In genomic region chr6:106973841-106974336, GRCh38 we compare ENCODE assay signal across 8 cellular contexts. TPM values are rescaled to one million over a fixed set of nuclear protein-coding genes. Genes with fewer than 3 reads are reported as not detected.
DNase-seq lines count a peak whose midpoint lies in the region; ATAC-seq, FAIRE-seq and TF ChIP-seq lines count a peak whose summit lies in the region.

No MANE protein-coding gene starts in this region.

- ATAC-seq in IMR-90 (ENCODE audit: low read depth), result no peak
- ATAC-seq in left lobe of liver, result peak; percentile 40
- no peak for ATAC-seq in thoracic aorta (ENCODE audit: insufficient number of reproducible peaks, low FRiP score, low read depth)

- no peak overlapping the region for H3K9ac ChIP-seq in IMR-90 (ENCODE audit: low read depth, low read length)

- H2BK15ac ChIP-seq in IMR-90 (ENCODE audit: low read depth, low read length), result no peak overlapping the region

- H2AFZ ChIP-seq in IMR-90 (replicated peaks; ENCODE audit: low read length, poor library complexity), result peak overlapping the region; percentile 62

- H3K4ac ChIP-seq in IMR-90 (ENCODE audit: low read depth, low read length), result no peak overlapping the region

- WGBS in IMR-90 (ENCODE audit: extremely low coverage in 2 of 2, insufficient read length in 1 of 2), 2 experiments, result 3% methylated on average over 16 of the region's 31 CpGs; no CpG with 5 or more reads in 1 of the 2 experiments

- H3K4me3 ChIP-seq in IMR-90 (ENCODE audit: insufficient read depth, low read depth, low read length) (no peak overlapping the region), thoracic aorta (peak overlapping the region; percentile 56)

- no peaks in the 10 kb centered on the region for H3K4me1 Mint-ChIP-seq in activated T-helper 1 cell treated with anti-CD3 and anti-CD28 coated beads, Interleukin-12 subunit alpha, Interleukin-12 subunit beta, Interleukin-2, Interleukin-4 antibody, amounts not matched to agents 30 ng/mL and 10 ng/mL and 1 ng/mL, durations not matched to agents 14 hours and 24 hours and 36 hours (ENCODE audit: low read depth)

- no peak overlapping the region for H4K91ac ChIP-seq in IMR-90 (ENCODE audit: insufficient read depth, low read depth, low read length)

- in situ Hi-C loops in IMR-90 (cut with MboI; ENCODE audit: low sequenced_read_pairs), result no loop called here

- H3K9me3 Mint-ChIP-seq in activated T-helper 1 cell treated with anti-CD3 and anti-CD28 coated beads, Interleukin-12 subunit alpha, Interleukin-12 subunit beta, Interleukin-2, Interleukin-4 antibody, amounts not matched to agents 30 ng/mL and 10 ng/mL and 1 ng/mL, durations not matched to agents 14 hours and 24 hours and 36 hours, result no peaks in the 10 kb centered on the region

- H3K27ac Mint-ChIP-seq in activated T-helper 1 cell treated with anti-CD3 and anti-CD28 coated beads, Interleukin-12 subunit alpha, Interleukin-12 subunit beta, Interleukin-2, Interleukin-4 antibody, amounts not matched to agents 30 ng/mL and 10 ng/mL and 1 ng/mL, durations not matched to agents 14 hours and 24 hours and 36 hours, result no peak overlapping the region

- no peak for TF ChIP-seq RAD21 in IMR-90 (IDR thresholded peaks at IDR 0.05; ENCODE audit: low read length)

- H3K9me3 ChIP-seq in IMR-90 (ENCODE audit: control insufficient read depth, insufficient read depth, low read length), result no peaks in the 10 kb centered on the region; the same call in 1 of the 2 replicates
- no peaks in the 10 kb centered on the region for H3K9me3 ChIP-seq in thoracic aorta

- H2BK120ac ChIP-seq in IMR-90 (ENCODE audit: low read depth, low read length), result no peak overlapping the region

- FAIRE-seq in urothelium cell line (lab: Jason Lieb, UNC), result no peak

- POLR2A ChIA-PET in IMR-90 (lab: Charles Lee; ENCODE audit: unreplicated experiment), result no interaction called here

- H3K79me1 ChIP-seq in IMR-90 (ENCODE audit: low read depth in 1 of 2, low read length in 2 of 2), result no peaks in the 10 kb centered on the region

- no peaks in the 10 kb centered on the region for H3K4me1 ChIP-seq in IMR-90 (ENCODE audit: control insufficient read depth, insufficient read depth, low read length)
- peaks cover 11 to 24% of the 10 kb centered on the region in 2 donors for H3K4me1 ChIP-seq in thoracic aorta (ENCODE audit: control insufficient read depth in 1 of 2, low read depth in 2 of 2)

- no peak overlapping the region for H2BK5ac ChIP-seq in IMR-90 (ENCODE audit: low read depth, low read length, poor library complexity, severe bottlenecking)

- intact Hi-C loops in IMR-90 (cut with micrococcal nuclease), result no loop called here
- intact Hi-C loops in activated T-helper 1 cell treated with anti-CD3 and anti-CD28 coated beads, Interleukin-12 subunit alpha, Interleukin-12 subunit beta, Interleukin-2, Interleukin-4 antibody, amounts not matched to agents 30 ng/mL and 10 ng/mL and 1 ng/mL, durations not matched to agents 14 hours and 24 hours and 36 hours (cut with micrococcal nuclease), result no loop called here

- peak; percentile 55 for DNase-seq in COLO668 (lab: John Stamatoyannopoulos, UW; ENCODE audit: unreplicated experiment)
- DNase-seq in IMR-90, result no peak
- DNase-seq in activated T-helper 1 cell treated with anti-CD3 and anti-CD28 coated beads, Interleukin-12 subunit alpha, Interleukin-12 subunit beta, Interleukin-2, Interleukin-4 antibody, amounts not matched to agents 30 ng/mL and 10 ng/mL and 1 ng/mL, durations not matched to agents 14 hours and 24 hours and 36 hours (ENCODE audit: low spot score), result no peak
- DNase-seq in left lobe of liver (ENCODE audit: low spot score), result peak; percentile 47
- no peak for DNase-seq in thoracic aorta (ENCODE audit: low spot score)
- DNase-seq in urothelium cell line (ENCODE audit: low spot score), result no peak
- no peak for DNase-seq in activated gamma-delta T cell treated with Interleukin-2 at 50 U/mL for 16 hours
- DNase-seq in NCI-H510A (lab: John Stamatoyannopoulos, UW), result no peak

- H3K27me3 Mint-ChIP-seq in activated T-helper 1 cell treated with anti-CD3 and anti-CD28 coated beads, Interleukin-12 subunit alpha, Interleukin-12 subunit beta, Interleukin-2, Interleukin-4 antibody, amounts not matched to agents 30 ng/mL and 10 ng/mL and 1 ng/mL, durations not matched to agents 14 hours and 24 hours and 36 hours (ENCODE audit: insufficient read depth), result peaks cover 57% of the 10 kb centered on the region

- H2AK5ac ChIP-seq in IMR-90 (ENCODE audit: low read depth, low read length), result no peak overlapping the region

- TF ChIP-seq POLR2A in IMR-90 (IDR thresholded peaks at IDR 0.05; ENCODE audit: low read depth, low read length), result no peak

- no peaks in the 10 kb centered on the region for H3K36me3 ChIP-seq in IMR-90 (ENCODE audit: control insufficient read depth, insufficient read depth, low read length)
- H3K36me3 ChIP-seq in thoracic aorta, result no peaks in the 10 kb centered on the region

- H2AK9ac ChIP-seq in IMR-90 (replicated peaks; ENCODE audit: low read depth, low read length, poor library complexity), result no peak overlapping the region

- H3K27ac ChIP-seq in IMR-90 (ENCODE audit: insufficient read depth, low read length) (no peak overlapping the region), thoracic aorta (no peak overlapping the region)

- no peak overlapping the region; the same call in 1 of the 2 replicates for H3K4me2 ChIP-seq in IMR-90 (ENCODE audit: low read depth, low read length)

- H4K8ac ChIP-seq in IMR-90 (ENCODE audit: low read depth in 2 of 2, low read length in 2 of 2), result no peak overlapping the region

- peaks cover 54% of the 10 kb centered on the region for H3K27me3 ChIP-seq in IMR-90 (ENCODE audit: control insufficient read depth, insufficient read depth, low read length)
- peaks cover 4% of the 10 kb centered on the region for H3K27me3 ChIP-seq in thoracic aorta (replicated peaks; ENCODE audit: insufficient read depth)

- H3K4me3 Mint-ChIP-seq in activated T-helper 1 cell treated with anti-CD3 and anti-CD28 coated beads, Interleukin-12 subunit alpha, Interleukin-12 subunit beta, Interleukin-2, Interleukin-4 antibody, amounts not matched to agents 30 ng/mL and 10 ng/mL and 1 ng/mL, durations not matched to agents 14 hours and 24 hours and 36 hours, result peak overlapping the region; percentile 60

- TF ChIP-seq CTCF in IMR-90 (conservative IDR thresholded peaks at IDR 0.05; ENCODE audit: low read depth, low read length), result no peak
- no peak for TF ChIP-seq CTCF in thoracic aorta (IDR thresholded peaks at IDR 0.05)

- no peak overlapping the region for H4K5ac ChIP-seq in IMR-90 (ENCODE audit: low read depth, low read length)

- H3K18ac ChIP-seq in IMR-90 (ENCODE audit: low read depth, low read length), result no peak overlapping the region

- H3K56ac ChIP-seq in IMR-90 (ENCODE audit: extremely low read depth, insufficient read depth, low read length), result no peak overlapping the region

- no peak overlapping the region for H2BK20ac ChIP-seq in IMR-90 (ENCODE audit: low read depth, low read length)

- BruUV-seq in IMR-90 (replicated peaks; lab: Mats Ljungman, UMichigan), result no TSS peak

- no peaks in the 10 kb centered on the region for H3K36me3 Mint-ChIP-seq in activated T-helper 1 cell treated with anti-CD3 and anti-CD28 coated beads, Interleukin-12 subunit alpha, Interleukin-12 subunit beta, Interleukin-2, Interleukin-4 antibody, amounts not matched to agents 30 ng/mL and 10 ng/mL and 1 ng/mL, durations not matched to agents 14 hours and 24 hours and 36 hours (ENCODE audit: low read depth)

- H3K9me1 ChIP-seq in IMR-90 (ENCODE audit: insufficient read depth, low read length), result no peaks in the 10 kb centered on the region

- dilution Hi-C loops in IMR-90 (cut with HindIII; ENCODE audit: low sequenced_read_pairs, unreplicated experiment), result loop anchor here (25.0 kb wide), 1 partner anchor 512 kb away; no protein-coding TSS in a partner anchor

- CTCF ChIA-PET in IMR-90 (lab: Yijun Ruan, JAX), result interaction anchor here (0.6 kb wide), 1 partner anchor 154 kb away, joined by 3 read pairs; no protein-coding TSS in a partner anchor

- no peak overlapping the region for H3K14ac ChIP-seq in IMR-90 (replicated peaks; ENCODE audit: low read depth, low read length)

- no peaks in the 10 kb centered on the region for H4K20me1 ChIP-seq in IMR-90 (ENCODE audit: insufficient read depth, low read length)

- H3K23ac ChIP-seq in IMR-90 (ENCODE audit: low read depth, low read length), result no peak overlapping the region

TF ChIP-seq in IMR-90, 13 proteins besides CTCF, POLR2A, EP300 and RAD21:
- TF ChIP-seq NFE2L2 (IDR thresholded peaks at IDR 0.05; ENCODE audit: low read depth, low read length), result no peak
- no peak for TF ChIP-seq FOS (IDR thresholded peaks at IDR 0.05; ENCODE audit: low read depth, low read length)
- TF ChIP-seq SMC3 (IDR thresholded peaks at IDR 0.05; ENCODE audit: low read depth, low read length), result no peak
- TF ChIP-seq BHLHE40 (IDR thresholded peaks at IDR 0.05; ENCODE audit: low read depth, low read length), result no peak
- no peak for TF ChIP-seq USF2 (IDR thresholded peaks at IDR 0.05; ENCODE audit: low read depth, low read length)

RNA-seq across cellular contexts. Expression of gene CD24, which starts 0.6 kb away (rescaled TPM):
- total RNA-seq in IMR-90 (2012; rRNA removed), result 0.18 and 0.28 TPM in 2 replicates
- 0.07 and 0.09 TPM in 2 replicates for polyA plus RNA-seq in IMR-90 (2012; rRNA removed)
- 0.05 and 0.13 TPM in 2 replicates for polyA plus RNA-seq in IMR-90 (2012; cell fraction: cytosol; rRNA removed)
- polyA plus RNA-seq in IMR-90 (2012; cell fraction: nucleus; rRNA removed; ENCODE audit: low replicate concordance), result 0.15 TPM in 1 of 2 replicates, not detected in the other
- total RNA-seq in activated T-helper 1 cell treated with anti-CD3 and anti-CD28 coated beads, Interleukin-12 subunit alpha, Interleukin-12 subunit beta, Interleukin-2, Interleukin-4 antibody, amounts not matched to agents 30 ng/mL and 10 ng/mL and 1 ng/mL, durations not matched to agents 14 hours and 24 hours and 36 hours, result 0.56 and 0.65 TPM in 2 replicates
- 12.0 TPM for total RNA-seq in left lobe of liver
- 1 to 10 TPM in 1 of 2 donors, under 1 TPM in 1; 0.95 to 6.6 TPM for total RNA-seq in thoracic aorta

RNA-seq across cellular contexts. Expression of gene MTRES1, which starts 54.1 kb away (rescaled TPM):
- total RNA-seq in IMR-90 (2012; rRNA removed) (5.4 and 8.9 TPM in 2 replicates), left lobe of liver (9.4 TPM), thoracic aorta (10 to 100 TPM in 1 of 2 donors, 1 to 10 TPM in 1; 9.6 to 10.4 TPM)
- polyA plus RNA-seq in IMR-90 (2012; rRNA removed), result 9.7 and 9.8 TPM in 2 replicates
- polyA plus RNA-seq in IMR-90 (2012; cell fraction: cytosol; rRNA removed), result 2.1 and 2.9 TPM in 2 replicates
- 4.9 and 7.1 TPM in 2 replicates for polyA plus RNA-seq in IMR-90 (2012; cell fraction: nucleus; rRNA removed; ENCODE audit: low replicate concordance)
- 16.5 and 17.1 TPM in 2 replicates for total RNA-seq in activated T-helper 1 cell treated with anti-CD3 and anti-CD28 coated beads, Interleukin-12 subunit alpha, Interleukin-12 subunit beta, Interleukin-2, Interleukin-4 antibody, amounts not matched to agents 30 ng/mL and 10 ng/mL and 1 ng/mL, durations not matched to agents 14 hours and 24 hours and 36 hours

Comparison
In these comparisons a context has a peak if more than half of its experiments do, and no peak if none do; other contexts are left out.
1. DNase-seq: peak in COLO668 (single experiment) and left lobe of liver (single experiment); none in IMR-90 (single experiment), activated T-helper 1 cell treated with anti-CD3 and anti-CD28 coated beads, Interleukin-12 subunit alpha, Interleukin-12 subunit beta, Interleukin-2, Interleukin-4 antibody, amounts not matched to agents 30 ng/mL and 10 ng/mL and 1 ng/mL, durations not matched to agents 14 hours and 24 hours and 36 hours (single experiment), thoracic aorta (single experiment), urothelium cell line (single experiment), activated gamma-delta T cell treated with Interleukin-2 at 50 U/mL for 16 hours (single experiment) and NCI-H510A (single experiment).